In the genomic region with DNA sequence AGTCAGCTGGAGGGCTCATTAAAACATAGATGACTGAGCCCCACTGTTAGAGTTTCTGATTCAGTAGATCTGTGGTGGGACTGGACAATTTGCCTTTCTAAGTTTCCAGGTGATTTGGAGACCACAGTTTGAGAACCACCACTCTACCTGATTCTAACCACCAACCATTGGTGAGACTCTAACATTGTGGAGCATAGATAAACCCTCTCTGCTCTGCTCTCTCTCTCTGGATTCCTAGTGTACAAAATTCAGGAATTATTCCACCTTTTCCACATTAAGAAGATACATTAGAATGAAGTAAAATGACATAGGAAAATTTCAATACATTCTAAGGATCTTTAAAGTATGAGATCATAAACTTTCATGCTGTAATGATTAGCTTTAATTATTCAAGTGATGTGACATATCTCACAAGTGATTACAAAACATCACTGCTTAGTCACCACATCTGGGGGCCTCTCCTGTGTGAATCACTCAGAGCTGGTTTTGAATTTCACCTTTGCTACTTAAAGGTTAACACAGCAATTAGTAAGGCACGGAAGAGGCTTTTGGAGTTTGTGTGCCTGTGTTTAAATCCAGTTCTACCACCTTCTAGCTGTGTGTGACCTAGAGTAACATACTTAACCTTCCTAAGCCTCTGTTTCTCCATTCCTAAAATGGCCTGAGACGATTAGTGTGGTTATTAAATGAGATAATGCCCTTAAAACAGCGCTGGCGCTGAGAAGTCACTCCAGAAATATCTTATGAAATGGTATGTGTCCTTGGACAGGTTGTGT, we compare ENCODE assay signal across 10 cellular contexts.
DNase-seq lines count a peak whose midpoint lies in the region; ATAC-seq and TF ChIP-seq lines count a peak whose summit lies in the region.
"Had no signal": no experiment of that assay in that cellular context is flagged by ENCODE, and none has a peak within 500 bp of the region (broad histone marks: within the 10 kb centered on the region; RNA-seq: fewer than 3 reads in every experiment).

No MANE protein-coding gene starts in this region.

- no peaks in the 10 kb centered on the region for H3K9me3 Mint-ChIP-seq in chondrocyte (ENCODE audit: low read depth)

- no peak overlapping the region for H3K4me3 ChIP-seq in NB4 (ENCODE audit: low read depth, low read length)

- ATAC-seq in omental fat pad (ENCODE audit: low FRiP score) (peak; percentile 90), GM18909 (IDR thresholded peaks at IDR 0.05; ENCODE audit: poor library complexity, unreplicated experiment) (no peak), GM21825 (IDR thresholded peaks at IDR 0.05; ENCODE audit: unreplicated experiment) (no peak), HG03520 (IDR thresholded peaks at IDR 0.05; ENCODE audit: unreplicated experiment) (no peak)
- ATAC-seq: activated CD8-positive, alpha-beta memory T cell treated with anti-CD3 and anti-CD28 coated beads, Interleukin-2, amount 10 ng/mL, durations not matched to agents 7 days and 5 days had no signal

- DNase-seq in Daoy (ENCODE audit: low read depth) (peak; percentile 80), NB4 (ENCODE audit: low read depth) (peak; percentile 7), chondrocyte (ENCODE audit: low spot score) (no peak), omental fat pad (ENCODE audit: low spot score) (no peak), putamen (ENCODE audit: low spot score) (no peak)
- DNase-seq: activated CD8-positive, alpha-beta memory T cell treated with anti-CD3 and anti-CD28 coated beads, Interleukin-2, amount 10 ng/mL, durations not matched to agents 7 days and 5 days; NCI-H1436 treated with DMSO at 0.1 percent for 48 hours had no signal

- H3K27me3 Mint-ChIP-seq in chondrocyte (ENCODE audit: low read depth), result no peaks in the 10 kb centered on the region
- H3K27me3 Mint-ChIP-seq: activated CD8-positive, alpha-beta memory T cell treated with anti-CD3 and anti-CD28 coated beads, Interleukin-2, amount 10 ng/mL, durations not matched to agents 7 days and 5 days had no signal

- TF ChIP-seq CTCF in NB4 (IDR thresholded peaks at IDR 0.05; ENCODE audit: low read depth, low read length), result no peak
- TF ChIP-seq CTCF in chondrocyte (IDR thresholded peaks at IDR 0.05), result no peak
- TF ChIP-seq CTCF in omental fat pad (IDR thresholded peaks at IDR 0.05), result no peak

- H3K4me1 Mint-ChIP-seq in chondrocyte (ENCODE audit: low read depth), result peaks cover 20% of the 10 kb centered on the region
- H3K4me1 Mint-ChIP-seq: activated CD8-positive, alpha-beta memory T cell treated with anti-CD3 and anti-CD28 coated beads, Interleukin-2, amount 10 ng/mL, durations not matched to agents 7 days and 5 days had no signal

- no peaks in the 10 kb centered on the region for H3K36me3 Mint-ChIP-seq in chondrocyte (ENCODE audit: low read depth)
- H3K36me3 Mint-ChIP-seq: activated CD8-positive, alpha-beta memory T cell treated with anti-CD3 and anti-CD28 coated beads, Interleukin-2, amount 10 ng/mL, durations not matched to agents 7 days and 5 days had no signal

- H3K4me3 Mint-ChIP-seq in chondrocyte (ENCODE audit: unreplicated experiment), result no peak overlapping the region
- H3K4me3 Mint-ChIP-seq: activated CD8-positive, alpha-beta memory T cell treated with anti-CD3 and anti-CD28 coated beads, Interleukin-2, amount 10 ng/mL, durations not matched to agents 7 days and 5 days had no signal

- H3K27ac Mint-ChIP-seq in chondrocyte (ENCODE audit: unreplicated experiment), result peak overlapping the region; percentile 41
- H3K27ac Mint-ChIP-seq: activated CD8-positive, alpha-beta memory T cell treated with anti-CD3 and anti-CD28 coated beads, Interleukin-2, amount 10 ng/mL, durations not matched to agents 7 days and 5 days had no signal

- no peak for TF ChIP-seq POLR2A in NB4 (IDR thresholded peaks at IDR 0.05; ENCODE audit: extremely low read depth, insufficient read length)

Comparison
In these comparisons a context has a peak if more than half of its experiments do, and no peak if none do; other contexts are left out.
1. DNase-seq: peak in Daoy (single experiment) and NB4 (single experiment); none in chondrocyte (single experiment), omental fat pad (single experiment) and putamen (single experiment).